ENCODE assay signal across 9 cellular contexts in the genomic region with DNA sequence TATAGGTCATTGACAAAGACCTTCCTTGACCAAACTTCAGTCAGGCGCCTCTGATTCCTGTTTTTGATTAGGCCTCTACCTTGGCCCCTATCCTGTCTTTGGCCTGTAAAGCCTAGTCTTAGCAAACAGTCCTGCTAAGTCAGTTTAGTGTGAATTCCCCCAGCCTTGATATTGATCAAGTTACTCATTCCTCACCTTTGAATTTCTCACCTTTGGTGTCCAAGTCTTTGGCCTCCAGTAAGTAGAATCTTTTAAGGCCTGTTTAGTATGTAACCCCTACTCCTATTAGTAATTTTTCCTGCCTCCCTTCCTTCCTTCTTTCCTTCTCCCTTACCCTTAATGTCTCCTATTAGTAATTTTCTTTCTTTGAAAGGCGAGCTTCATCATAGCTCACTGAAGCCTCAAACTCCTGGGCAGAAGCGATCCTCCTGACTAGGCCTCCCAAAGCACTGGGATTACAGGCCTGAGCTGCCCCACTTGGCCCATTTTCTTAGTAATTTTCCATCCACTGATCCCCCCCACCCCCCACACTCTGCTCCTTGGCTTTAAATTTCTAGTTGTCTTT. TPM values are rescaled to one million over a fixed set of nuclear protein-coding genes. Genes with fewer than 3 reads are reported as not detected.
A peak's percentile ranks its signal among the peaks of the same experiment; 100 is the strongest.
DNase-seq lines count a peak whose midpoint lies in the region; ATAC-seq and TF ChIP-seq lines count a peak whose summit lies in the region.
"Had no signal": no experiment of that assay in that cellular context is flagged by ENCODE, and none has a peak within 500 bp of the region (broad histone marks: within the 10 kb centered on the region; RNA-seq: fewer than 3 reads in every experiment).

No MANE protein-coding gene starts in this region.

- no peaks in the 10 kb centered on the region for H3K79me2 ChIP-seq in HCT116 (ENCODE audit: insufficient read depth, low read length)

- no peaks in the 10 kb centered on the region for H3K27me3 ChIP-seq in HCT116 (ENCODE audit: insufficient read depth, low read length)
- no peaks in the 10 kb centered on the region for H3K27me3 ChIP-seq in naive thymus-derived CD4-positive, alpha-beta T cell (ENCODE audit: control insufficient read depth in 2 of 2, insufficient read depth in 2 of 2, low read length in 2 of 2)

- no peaks in the 10 kb centered on the region for H3K27me3 Mint-ChIP-seq in activated T-helper 17 cell treated with anti-CD3 and anti-CD28 coated beads, Interleukin-2, amount 50 U/mL, for 72 hours
- H3K27me3 Mint-ChIP-seq in naive thymus-derived CD4-positive, alpha-beta T cell: peaks cover 0 to 19% (median 0%) of the 10 kb centered on the region in 5 donors
- H3K27me3 Mint-ChIP-seq in effector memory CD8-positive, alpha-beta T cell: peaks cover 6 to 10% of the 10 kb centered on the region in 2 donors

- H3K4me1 Mint-ChIP-seq in activated T-helper 17 cell treated with anti-CD3 and anti-CD28 coated beads, Interleukin-2, amount 50 U/mL, for 72 hours: peaks cover 9% of the 10 kb centered on the region
- H3K4me1 Mint-ChIP-seq in naive thymus-derived CD4-positive, alpha-beta T cell: peaks cover 8 to 31% (median 23%) of the 10 kb centered on the region in 7 donors
- peaks cover 22 to 24% of the 10 kb centered on the region in 2 donors for H3K4me1 Mint-ChIP-seq in effector memory CD8-positive, alpha-beta T cell (ENCODE audit: low read depth in 2 of 2)

- intact Hi-C loops in HCT116 (cut with micrococcal nuclease): no loop called here
- intact Hi-C loops in naive thymus-derived CD4-positive, alpha-beta T cell (cut with micrococcal nuclease): no loop called here

- H3K27ac ChIP-seq in HCT116 (ENCODE audit: low read depth, low read length): peak overlapping the region; percentile 74; the same call in 1 of the 2 replicates
- H3K27ac ChIP-seq in naive thymus-derived CD4-positive, alpha-beta T cell (ENCODE audit: low read depth, low read length): no peak overlapping the region

- POLR2A ChIA-PET in HCT116 (lab: Charles Lee): interaction anchor here (2.2 kb wide), 1 partner anchor 13 kb away, joined by 11 read pairs; a partner anchor contains a TSS
- POLR2A ChIA-PET in naive thymus-derived CD4-positive, alpha-beta T cell (lab: Charles Lee): interaction anchor here (4.9 kb wide), 1 partner anchor 10 kb away, joined by 78 read pairs; a partner anchor contains a TSS

- peak overlapping the region; percentile 44 for H3K27ac Mint-ChIP-seq in activated T-helper 17 cell treated with anti-CD3 and anti-CD28 coated beads, Interleukin-2, amount 50 U/mL, for 72 hours
- peak overlapping the region in 4 of 9 donors; percentile 36 to 64 (median 48) for H3K27ac Mint-ChIP-seq in naive thymus-derived CD4-positive, alpha-beta T cell
- H3K27ac Mint-ChIP-seq in effector memory CD8-positive, alpha-beta T cell: peak overlapping the region in 1 of 2 donors; percentile 100

- H3K4me1 ChIP-seq in HCT116 (ENCODE audit: control insufficient read depth in 1 of 2, insufficient read depth in 2 of 2, low read length in 2 of 2): peaks cover 10 to 25% of the 10 kb centered on the region in 2 experiments
- no peaks in the 10 kb centered on the region for H3K4me1 ChIP-seq in naive thymus-derived CD4-positive, alpha-beta T cell (ENCODE audit: control insufficient read depth in 2 of 2, insufficient read depth in 2 of 2, low read length in 2 of 2)

- H3K4me3 Mint-ChIP-seq in activated T-helper 17 cell treated with anti-CD3 and anti-CD28 coated beads, Interleukin-2, amount 50 U/mL, for 72 hours: peak overlapping the region; percentile 94
- peak overlapping the region in 8 of 10 donors; percentile 17 to 76 (median 48) for H3K4me3 Mint-ChIP-seq in naive thymus-derived CD4-positive, alpha-beta T cell
- H3K4me3 Mint-ChIP-seq in effector memory CD8-positive, alpha-beta T cell: no peak overlapping the region

- H3K9me3 Mint-ChIP-seq in activated T-helper 17 cell treated with anti-CD3 and anti-CD28 coated beads, Interleukin-2, amount 50 U/mL, for 72 hours: peaks cover 5% of the 10 kb centered on the region
- H3K9me3 Mint-ChIP-seq in naive thymus-derived CD4-positive, alpha-beta T cell: peaks cover 0 to 22% (median 0%) of the 10 kb centered on the region in 11 donors
- no peaks in the 10 kb centered on the region for H3K9me3 Mint-ChIP-seq in effector memory CD8-positive, alpha-beta T cell

- in situ Hi-C loops in GM13977 (cut with MboI; ENCODE audit: low pct_unique_long_range_greater_than_20kb, low sequenced_read_pairs, unreplicated experiment): no loop called here

- TF ChIP-seq CTCF in AG09309 (IDR thresholded peaks at IDR 0.05; ENCODE audit: control insufficient read depth, insufficient read depth, low read depth, low read length, missing control alignments): no peak
- TF ChIP-seq CTCF in HCT116 (IDR thresholded peaks at IDR 0.05 in 2 of 3, conservative IDR thresholded peaks at IDR 0.05 in 1 of 3; ENCODE audit: borderline replicate concordance in 1 of 3, insufficient read depth in 1 of 3, low read depth in 2 of 3, low read length in 2 of 3): no peak
- no peak for TF ChIP-seq CTCF in GM13977 (IDR thresholded peaks at IDR 0.05; ENCODE audit: extremely low read depth, insufficient read depth, missing control alignments)

- no peaks in the 10 kb centered on the region for H3K36me3 ChIP-seq in HCT116 (ENCODE audit: control insufficient read depth in 1 of 2, insufficient read depth in 2 of 2, low read length in 2 of 2)
- peaks cover 0 to 4% (median 0%) of the 10 kb centered on the region in 3 experiments for H3K36me3 ChIP-seq in naive thymus-derived CD4-positive, alpha-beta T cell (ENCODE audit: control insufficient read depth in 2 of 3, insufficient read depth in 3 of 3, low read length in 3 of 3)

- no peak for TF ChIP-seq POLR2A in HCT116 (IDR thresholded peaks at IDR 0.05; ENCODE audit: borderline replicate concordance, extremely low read depth, insufficient read depth, insufficient read length)

- H4K20me1 ChIP-seq in HCT116 (ENCODE audit: insufficient read depth): no peaks in the 10 kb centered on the region

- RAD21 ChIA-PET in HCT116 (lab: Charles Lee; ENCODE audit: low non-redundant PET in 1 of 2, low total read pairs in 2 of 2, uncharacterized antibody in 2 of 2, unreplicated experiment in 2 of 2): no interaction called here

- no peak for DNase-seq in AG09309 (ENCODE audit: low read depth)
- DNase-seq in HCT116 (ENCODE audit: low read depth, low spot score): no peak
- DNase-seq in naive thymus-derived CD4-positive, alpha-beta T cell: no peak
- no peak for DNase-seq in effector memory CD8-positive, alpha-beta T cell
- DNase-seq in GM13977 (ENCODE audit: low spot score): no peak
- DNase-seq in stimulated activated CD4-positive, alpha-beta T cell treated with anti-CD3 and anti-CD28 coated beads, Interleukin-15, amount 100 ng/mL, for 24 hours: no peak
- DNase-seq in AG08396 (ENCODE audit: low spot score): no peak
- DNase-seq: NCI-H226 had no signal

- CTCF ChIA-PET in HCT116 (lab: Charles Lee): interaction anchor here (1.4 to 2.1 kb wide), 2 partner anchors 13 to 33 kb away, joined by 6 to 18 read pairs; a partner anchor contains a TSS
- CTCF ChIA-PET in naive thymus-derived CD4-positive, alpha-beta T cell (lab: Charles Lee): interaction anchor here (0.8 to 0.9 kb wide), 2 partner anchors 14 to 30 kb away, joined by 3 read pairs; no protein-coding TSS in a partner anchor

- 0 out of 2 replicates have a peak overlapping the region, but pooled peaks have one; percentile 20 for H3K9ac ChIP-seq in HCT116 (ENCODE audit: low read length)

- H3K4me2 ChIP-seq in HCT116 (ENCODE audit: low read length): peak overlapping the region; percentile 96

- TF ChIP-seq RAD21 in HCT116 (IDR thresholded peaks at IDR 0.05; ENCODE audit: low read depth): no peak

- no peaks in the 10 kb centered on the region for H3K9me3 ChIP-seq in HCT116 (ENCODE audit: control insufficient read depth in 1 of 2, insufficient read depth in 1 of 2, low read depth in 1 of 2, low read length in 2 of 2)
- no peaks in the 10 kb centered on the region for H3K9me3 ChIP-seq in naive thymus-derived CD4-positive, alpha-beta T cell (ENCODE audit: control insufficient read depth in 2 of 3, low read length in 3 of 3)

- peaks cover 19% of the 10 kb centered on the region for H3K36me3 Mint-ChIP-seq in activated T-helper 17 cell treated with anti-CD3 and anti-CD28 coated beads, Interleukin-2, amount 50 U/mL, for 72 hours (ENCODE audit: low read depth)
- peaks cover 0 to 13% (median 0%) of the 10 kb centered on the region in 5 donors for H3K36me3 Mint-ChIP-seq in naive thymus-derived CD4-positive, alpha-beta T cell
- H3K36me3 Mint-ChIP-seq in effector memory CD8-positive, alpha-beta T cell (ENCODE audit: insufficient read depth): peaks cover 28% of the 10 kb centered on the region

- BruUV-seq in HCT116 (replicated peaks; lab: Mats Ljungman, UMichigan): no TSS peak

- H2AFZ ChIP-seq in HCT116 (ENCODE audit: low read depth, low read length, poor library complexity, severe bottlenecking): peak overlapping the region; percentile 86

- H3K4me3 ChIP-seq in AG09309 (ENCODE audit: control insufficient read depth, low read depth, low read length): peak overlapping the region; percentile 11; the same call in 1 of the 2 replicates
- no peak overlapping the region for H3K4me3 ChIP-seq in HCT116 (replicated peaks in 1 of 2; ENCODE audit: low read depth in 1 of 2, low read length in 2 of 2)
- H3K4me3 ChIP-seq in naive thymus-derived CD4-positive, alpha-beta T cell (ENCODE audit: low read length): no peak overlapping the region

- ATAC-seq in HCT116: no peak
- ATAC-seq in activated T-helper 17 cell treated with anti-CD3 and anti-CD28 coated beads, Interleukin-2, amount 50 U/mL, for 72 hours (replicated peaks): no peak
- ATAC-seq in naive thymus-derived CD4-positive, alpha-beta T cell: no peak
- ATAC-seq in effector memory CD8-positive, alpha-beta T cell (replicated peaks): no peak

- no peaks in the 10 kb centered on the region for H3K9me2 ChIP-seq in HCT116 (ENCODE audit: insufficient read depth)

RNA-seq across cellular contexts. Expression of a gene that starts 13.0 kb away (rescaled TPM):
- 76.2 TPM for total RNA-seq in HCT116 (2021; ENCODE audit: unreplicated experiment)
- polyA plus RNA-seq in HCT116 (2012): 60.2 and 69.1 TPM in 2 replicates
- 100 to 1,000 TPM; 103 to 108 TPM for total RNA-seq in activated T-helper 17 cell treated with anti-CD3 and anti-CD28 coated beads, Interleukin-2, amount 50 U/mL, for 72 hours
- 10 to 100 TPM; 44.5 to 87.5 (median 68.0) TPM for total RNA-seq in naive thymus-derived CD4-positive, alpha-beta T cell
- polyA plus RNA-seq in naive thymus-derived CD4-positive, alpha-beta T cell: 10 to 100 TPM in 1 of 2 donors, 1 to 10 TPM in 1; 7.6 to 13.7 TPM

RNA-seq across cellular contexts. Expression of a gene that starts 33.9 kb away (rescaled TPM):
- 27.6 TPM for total RNA-seq in HCT116 (2021; ENCODE audit: unreplicated experiment)
- polyA plus RNA-seq in HCT116 (2012): 24.7 and 29.4 TPM in 2 replicates
- 10 to 100 TPM; 36.1 to 38.8 TPM for total RNA-seq in activated T-helper 17 cell treated with anti-CD3 and anti-CD28 coated beads, Interleukin-2, amount 50 U/mL, for 72 hours
- total RNA-seq in naive thymus-derived CD4-positive, alpha-beta T cell: 10 to 100 TPM; 28.7 to 49.8 (median 42.7) TPM
- polyA plus RNA-seq in naive thymus-derived CD4-positive, alpha-beta T cell: 10 to 100 TPM; 16.6 to 33.7 TPM

RNA-seq across cellular contexts. Expression of a gene that starts 34.1 kb away (rescaled TPM):
- total RNA-seq in HCT116 (2021; ENCODE audit: unreplicated experiment): 5.1 TPM
- polyA plus RNA-seq in HCT116 (2012): 4.1 and 4.6 TPM in 2 replicates
- total RNA-seq in activated T-helper 17 cell treated with anti-CD3 and anti-CD28 coated beads, Interleukin-2, amount 50 U/mL, for 72 hours: 1 to 10 TPM; 6.4 to 6.9 TPM
- total RNA-seq in naive thymus-derived CD4-positive, alpha-beta T cell: 10 to 100 TPM in 2 of 5 experiments, 1 to 10 TPM in 3; 2.9 to 19.0 (median 7.6) TPM
- 10 to 100 TPM in 1 of 2 donors, 1 to 10 TPM in 1; 5.7 to 11.2 TPM for polyA plus RNA-seq in naive thymus-derived CD4-positive, alpha-beta T cell

RNA-seq across cellular contexts. Expression of a gene that starts 46.2 kb away (rescaled TPM):
- 22.3 TPM for total RNA-seq in HCT116 (2021; ENCODE audit: unreplicated experiment)
- 11.9 and 15.1 TPM in 2 replicates for polyA plus RNA-seq in HCT116 (2012)
- 10 to 100 TPM; 21.0 to 25.6 TPM for total RNA-seq in activated T-helper 17 cell treated with anti-CD3 and anti-CD28 coated beads, Interleukin-2, amount 50 U/mL, for 72 hours
- total RNA-seq in naive thymus-derived CD4-positive, alpha-beta T cell: 10 to 100 TPM; 22.5 to 51.1 (median 33.3) TPM
- 1 to 10 TPM; 4.4 to 7.3 TPM for polyA plus RNA-seq in naive thymus-derived CD4-positive, alpha-beta T cell

Comparison
In these comparisons a context has a peak if more than half of its experiments do, and no peak if none do; other contexts are left out.
1. H3K4me3 Mint-ChIP-seq: peak in activated T-helper 17 cell treated with anti-CD3 and anti-CD28 coated beads, Interleukin-2, amount 50 U/mL, for 72 hours (single experiment) and naive thymus-derived CD4-positive, alpha-beta T cell (8 of 10); none in effector memory CD8-positive, alpha-beta T cell (0 of 2).